ENCODE assay signal across 7 cellular contexts in genomic region chr17:76867578-76868175, GRCh38. TPM values are rescaled to one million over a fixed set of nuclear protein-coding genes. Genes with fewer than 3 reads are reported as not detected.
DNase-seq lines count a peak whose midpoint lies in the region; ATAC-seq, FAIRE-seq and TF ChIP-seq lines count a peak whose summit lies in the region.

No MANE protein-coding gene starts in this region.

- peak overlapping the region; percentile 17 for H3K9ac ChIP-seq in endothelial cell of umbilical vein (replicated peaks; ENCODE audit: extremely low read depth, insufficient read depth, low read length)

- no peak for FAIRE-seq in RCC 7860 (lab: Jason Lieb, UNC)
- FAIRE-seq in endothelial cell of umbilical vein (lab: Jason Lieb, UNC), result peak; percentile 63

- BruUV-seq in endothelial cell of umbilical vein (replicated peaks; lab: Mats Ljungman, UMichigan), result no TSS peak

- peak overlapping the region; percentile 71 for H3K4me3 Mint-ChIP-seq in progenitor cell of endocrine pancreas (ENCODE audit: low read depth)

- peaks cover 55% of the 10 kb centered on the region for H3K27me3 Mint-ChIP-seq in progenitor cell of endocrine pancreas

- peak overlapping the region; percentile 90 for H2AFZ ChIP-seq in endothelial cell of umbilical vein (ENCODE audit: low read depth, low read length)

- peaks cover 0 to 12% of the 10 kb centered on the region in 2 experiments for H3K27me3 ChIP-seq in endothelial cell of umbilical vein (ENCODE audit: control insufficient read depth in 2 of 2, insufficient read depth in 2 of 2, low read length in 2 of 2)

- H3K9me3 ChIP-seq in endothelial cell of umbilical vein (replicated peaks; ENCODE audit: control insufficient read depth, insufficient read depth, low read length), result no peaks in the 10 kb centered on the region

- peak overlapping the region; percentile 10 for H3K27ac ChIP-seq in endothelial cell of umbilical vein (ENCODE audit: insufficient read depth, low read depth, low read length)

- no peaks in the 10 kb centered on the region for H4K20me1 ChIP-seq in endothelial cell of umbilical vein (replicated peaks; ENCODE audit: control insufficient read depth, extremely low read depth, insufficient read depth, low read length)

- H3K4me2 ChIP-seq in endothelial cell of umbilical vein (ENCODE audit: insufficient read depth, low read length), result peak overlapping the region; percentile 65

- no peak for ATAC-seq in GM21723 (IDR thresholded peaks at IDR 0.05; ENCODE audit: unreplicated experiment)

- TF ChIP-seq CTCF in endothelial cell of umbilical vein (IDR thresholded peaks at IDR 0.05; ENCODE audit: extremely low read depth in 1 of 2, insufficient read depth in 1 of 2, low read depth in 1 of 2, low read length in 2 of 2), result no peak
- TF ChIP-seq CTCF in progenitor cell of endocrine pancreas (IDR thresholded peaks at IDR 0.05; ENCODE audit: unreplicated experiment), result no peak

- H3K79me2 ChIP-seq in endothelial cell of umbilical vein (ENCODE audit: control insufficient read depth, insufficient read depth, low read length), result no peaks in the 10 kb centered on the region

- no peaks in the 10 kb centered on the region for H3K36me3 ChIP-seq in endothelial cell of umbilical vein (ENCODE audit: control insufficient read depth in 2 of 2, extremely low read depth in 1 of 2, insufficient read depth in 2 of 2, low read length in 2 of 2)

- intact Hi-C loops in endothelial cell of umbilical vein (cut with micrococcal nuclease), result loop anchor here (1.0 to 5.0 kb wide), 6 partner anchors 73 to 380 kb away; no protein-coding TSS in a partner anchor

- dilution Hi-C loops in endothelial cell of umbilical vein (cut with MboI; ENCODE audit: extremely low pct_ligation_motif_present, low sequenced_read_pairs), result no loop called here

- CTCF ChIA-PET in endothelial cell of umbilical vein (lab: Charles Lee), result interaction anchor here (0.6 to 8.4 kb wide), 44 partner anchors 8 to 1117 kb away, joined by 3 to 334 read pairs (median 4); no protein-coding TSS in a partner anchor

- peaks cover 26% of the 10 kb centered on the region for H3K4me1 ChIP-seq in endothelial cell of umbilical vein (ENCODE audit: control insufficient read depth, extremely low read depth, insufficient read depth, low read length)

- TF ChIP-seq POLR2A in endothelial cell of umbilical vein (IDR thresholded peaks at IDR 0.05; ENCODE audit: low read depth, low read length), result no peak

- H3K27ac Mint-ChIP-seq in progenitor cell of endocrine pancreas, result no peak overlapping the region

- no peak overlapping the region for H3K4me3 ChIP-seq in endothelial cell of umbilical vein (replicated peaks in 1 of 3; ENCODE audit: insufficient read depth in 1 of 3, low read depth in 1 of 3, low read length in 3 of 3)

- H3K36me3 Mint-ChIP-seq in progenitor cell of endocrine pancreas (ENCODE audit: insufficient read depth), result no peaks in the 10 kb centered on the region

- POLR2A ChIA-PET in endothelial cell of umbilical vein (lab: Charles Lee), result no interaction called here

- DNase-seq in GM03348 (ENCODE audit: low spot score), result peak; percentile 42
- DNase-seq in RCC 7860 (ENCODE audit: low spot score), result peak; percentile 75
- peak; percentile 23 for DNase-seq in endothelial cell of umbilical vein (ENCODE audit: low read depth, low spot score)
- DNase-seq in progenitor cell of endocrine pancreas (ENCODE audit: low spot score, unreplicated experiment), result no peak
- no peak for DNase-seq in NAMALWA (ENCODE audit: low spot score)
- no peak for DNase-seq in NCI-H510A (lab: John Stamatoyannopoulos, UW)

- H3K4me1 Mint-ChIP-seq in progenitor cell of endocrine pancreas (ENCODE audit: low read depth), result peaks cover 3% of the 10 kb centered on the region

- no peaks in the 10 kb centered on the region for H3K9me1 ChIP-seq in endothelial cell of umbilical vein (replicated peaks; ENCODE audit: control insufficient read depth, extremely low read depth, insufficient read depth, low read length)

- no peaks in the 10 kb centered on the region for H3K9me3 Mint-ChIP-seq in progenitor cell of endocrine pancreas (ENCODE audit: low read depth)

TF ChIP-seq in endothelial cell of umbilical vein, 7 proteins besides CTCF, POLR2A, EP300 and RAD21:
- TF ChIP-seq JUN (IDR thresholded peaks at IDR 0.05; ENCODE audit: borderline replicate concordance, insufficient read depth, insufficient read length, low read depth) (no peak), POLR2AphosphoS5 (IDR thresholded peaks at IDR 0.05; ENCODE audit: insufficient read depth, low read depth, low read length) (no peak), EZH2 (IDR thresholded peaks at IDR 0.05; ENCODE audit: borderline replicate concordance, low read depth, low read length, severe bottlenecking) (no peak), FOS (IDR thresholded peaks at IDR 0.05; ENCODE audit: borderline replicate concordance, insufficient read depth, low read length) (no peak), GATA2 (IDR thresholded peaks at IDR 0.05; ENCODE audit: insufficient read depth, insufficient read length, low read depth, low read length) (no peak), MYC (IDR thresholded peaks at IDR 0.05; ENCODE audit: low read depth, low read length) (no peak)
- TF ChIP-seq, protein P1, sequence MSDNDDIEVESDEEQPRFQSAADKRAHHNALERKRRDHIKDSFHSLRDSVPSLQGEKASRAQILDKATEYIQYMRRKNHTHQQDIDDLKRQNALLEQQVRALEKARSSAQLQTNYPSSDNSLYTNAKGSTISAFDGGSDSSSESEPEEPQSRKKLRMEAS (IDR thresholded peaks at IDR 0.05; ENCODE audit: insufficient read depth, insufficient read length), result no peak

RNA-seq across cellular contexts. Expression of gene MGAT5B, which starts 0.5 kb away (rescaled TPM):
- total RNA-seq in endothelial cell of umbilical vein (2.1 and 2.3 TPM in 2 replicates), progenitor cell of endocrine pancreas (2.8 and 4.6 TPM in 2 replicates)
- 1.7 and 1.9 TPM in 2 replicates for polyA plus RNA-seq in endothelial cell of umbilical vein
- 1.1 and 1.5 TPM in 2 replicates for polyA plus RNA-seq in endothelial cell of umbilical vein (2011; cell fraction: cytosol; rRNA removed)
- 2.8 and 3.6 TPM in 2 replicates for polyA plus RNA-seq in endothelial cell of umbilical vein (2011; cell fraction: nucleus; rRNA removed)
- polyA plus RNA-seq in endothelial cell of umbilical vein (2012), result 3.7 and 5.3 TPM in 2 replicates
- 0.64 and 1.2 TPM in 2 replicates for polyA minus RNA-seq in endothelial cell of umbilical vein
- polyA minus RNA-seq in endothelial cell of umbilical vein (2011; cell fraction: cytosol; rRNA and poly(A)+ RNA removed), result 7.0 TPM
- 1.5 and 3.8 TPM in 2 replicates for polyA minus RNA-seq in endothelial cell of umbilical vein (2011; cell fraction: nucleus; rRNA and poly(A)+ RNA removed)

Comparison
In these comparisons a context has a peak if more than half of its experiments do, and no peak if none do; other contexts are left out.
1. DNase-seq: peak in GM03348 (single experiment), RCC 7860 (single experiment) and endothelial cell of umbilical vein (single experiment); none in progenitor cell of endocrine pancreas (single experiment), NAMALWA (single experiment) and NCI-H510A (single experiment).